ENCODE assay signal across 9 cellular contexts in genomic region chr17:35764123-35764991, GRCh38. TPM values are rescaled to one million over a fixed set of nuclear protein-coding genes. Genes with fewer than 3 reads are reported as not detected.
DNase-seq lines count a peak whose midpoint lies in the region; ATAC-seq and TF ChIP-seq lines count a peak whose summit lies in the region.
"Had no signal": no experiment of that assay in that cellular context is flagged by ENCODE, and none has a peak within 500 bp of the region (broad histone marks: within the 10 kb centered on the region; RNA-seq: fewer than 3 reads in every experiment).

No MANE protein-coding gene starts in this region.

- no TSS peak for BruUV-seq in Caco-2 (replicated peaks; lab: Mats Ljungman, UMichigan)

- H3K4me2 ChIP-seq in OCI-LY1 (ENCODE audit: low read length): peak overlapping the region; percentile 78

- H3K4me3 ChIP-seq in Caco-2 (ENCODE audit: low read depth, low read length) (peak overlapping the region; percentile 65), OCI-LY1 (ENCODE audit: low read depth, low read length, poor library complexity, severe bottlenecking) (peak overlapping the region; percentile 67), epithelial cell of esophagus (ENCODE audit: low read length) (peak overlapping the region; percentile 44)

- H3K9ac ChIP-seq in OCI-LY1 (ENCODE audit: low read length): peak overlapping the region; percentile 64

- TF ChIP-seq CTCF in Caco-2 (IDR thresholded peaks at IDR 0.05; ENCODE audit: insufficient read depth in 1 of 2, low read depth in 1 of 2, low read length in 1 of 2, severe bottlenecking in 1 of 2, unreplicated experiment in 1 of 2) (peak; percentile 89 to 97), OCI-LY1 (IDR thresholded peaks at IDR 0.05; ENCODE audit: low read length) (peak; percentile 91), epithelial cell of esophagus (IDR thresholded peaks at IDR 0.05; ENCODE audit: insufficient read depth, low read depth, low read length, missing control alignments) (peak; percentile 59)

- H3K79me2 ChIP-seq in OCI-LY1 (ENCODE audit: insufficient read depth, low read length): no peaks in the 10 kb centered on the region

- POLR2A ChIA-PET in Caco-2 (lab: Charles Lee): interaction anchor here (0.5 to 2.0 kb wide), 7 partner anchors 32 to 186 kb away, joined by 3 to 44 read pairs (median 3); partner anchors contain the start of genes PEX12 and TAF15

- H3K36me3 ChIP-seq in Caco-2 (ENCODE audit: control insufficient read depth, insufficient read depth, low read length) (no peaks in the 10 kb centered on the region), OCI-LY1 (ENCODE audit: insufficient read depth, low read length) (no peaks in the 10 kb centered on the region)

- peak overlapping the region; percentile 12 for H3K27ac ChIP-seq in OCI-LY1 (ENCODE audit: low read depth, low read length, poor library complexity, severe bottlenecking)

- intact Hi-C loops in Caco-2 (cut with micrococcal nuclease; ENCODE audit: unreplicated experiment): loop anchor here (1.0 kb wide), 2 partner anchors 40 to 45 kb away; partner anchors contain the start of gene TAF15

- peak overlapping the region; percentile 75 for H3K27ac Mint-ChIP-seq in Caco-2 (ENCODE audit: unreplicated experiment)

- no peaks in the 10 kb centered on the region for H3K9me3 ChIP-seq in Caco-2
- H3K9me3 ChIP-seq in OCI-LY1 (ENCODE audit: low read length): no peaks in the 10 kb centered on the region

- no peaks in the 10 kb centered on the region for H3K27me3 Mint-ChIP-seq in Caco-2 (ENCODE audit: insufficient read depth, unreplicated experiment)

- peak; percentile 92 to 98 for DNase-seq in Caco-2
- DNase-seq in HuH-7.5 (ENCODE audit: low spot score): peak; percentile 99
- peak; percentile 82 for DNase-seq in activated T-cell treated with anti-CD3 and anti-CD28 coated beads for 24 hours (ENCODE audit: low read depth)
- DNase-seq in epithelial cell of esophagus (ENCODE audit: low read depth): peak; percentile 86
- DNase-seq in mucosa of gallbladder (ENCODE audit: low spot score): peak; percentile 90
- DNase-seq in stimulated activated CD8-positive, alpha-beta memory T cell treated with anti-CD3 and anti-CD28 coated beads, Interleukin-4, amount 100 ng/mL, for 1 hour (ENCODE audit: low read depth in 2 of 2, low spot score in 1 of 2): peak; percentile 68 to 73

- no peaks in the 10 kb centered on the region for H3K27me3 ChIP-seq in Caco-2 (replicated peaks; ENCODE audit: control insufficient read depth, insufficient read depth, low read length)
- H3K27me3 ChIP-seq in OCI-LY1 (ENCODE audit: insufficient read depth, low read length): no peaks in the 10 kb centered on the region; the same call in 1 of the 2 replicates

- peak overlapping the region; percentile 76 for H3K4me3 Mint-ChIP-seq in Caco-2 (ENCODE audit: unreplicated experiment)

- 0 out of 2 replicates have a peak overlapping the region, but pooled peaks have one; percentile 18 for H2AFZ ChIP-seq in OCI-LY1 (ENCODE audit: low read length)

- ATAC-seq in GM21447 (IDR thresholded peaks at IDR 0.05; ENCODE audit: unreplicated experiment): peak; percentile 58

- H3K36me3 Mint-ChIP-seq in Caco-2 (ENCODE audit: insufficient read depth, unreplicated experiment): no peaks in the 10 kb centered on the region

- H3K4me1 ChIP-seq in Caco-2 (peaks cover 15% of the 10 kb centered on the region), OCI-LY1 (ENCODE audit: insufficient read depth, low read length, severe bottlenecking) (peaks cover 6% of the 10 kb centered on the region)

- H3K9me2 ChIP-seq in OCI-LY1 (ENCODE audit: low read depth, low read length): no peaks in the 10 kb centered on the region

- H4K20me1 ChIP-seq in OCI-LY1 (ENCODE audit: insufficient read depth, low read length): no peaks in the 10 kb centered on the region

- CTCF ChIA-PET in Caco-2 (lab: Charles Lee): interaction anchor here (0.5 to 2.4 kb wide), 35 partner anchors 9 to 828 kb away, joined by 3 to 83 read pairs (median 4); partner anchors contain the start of genes GAS2L2, MMP28, RASL10B and TAF15

- peaks cover 9% of the 10 kb centered on the region for H3K4me1 Mint-ChIP-seq in Caco-2 (ENCODE audit: low read depth, unreplicated experiment)

- H3F3A ChIP-seq in OCI-LY1 (ENCODE audit: insufficient read depth, low read length): no peaks in the 10 kb centered on the region

- H3K9me3 Mint-ChIP-seq in Caco-2 (ENCODE audit: unreplicated experiment): peaks cover 6% of the 10 kb centered on the region

RNA-seq across cellular contexts. Expression of gene C17orf50, which starts 3.7 kb away (rescaled TPM):
- total RNA-seq in Caco-2 (2022): not detected in 2 replicates
- total RNA-seq in mucosa of gallbladder: not detected
- total RNA-seq: subcutaneous adipose tissue had no signal

RNA-seq across cellular contexts. Expression of gene GAS2L2, which starts 11.3 kb away (rescaled TPM):
- total RNA-seq in Caco-2 (2022): not detected in 2 replicates
- total RNA-seq in mucosa of gallbladder: not detected

RNA-seq across cellular contexts. Expression of gene MMP28, which starts 31.1 kb away (rescaled TPM):
- total RNA-seq in Caco-2 (2022) (not detected in 2 replicates), mucosa of gallbladder (32.8 TPM)

RNA-seq across cellular contexts. Expression of gene RASL10B, which starts 32.9 kb away (rescaled TPM):
- total RNA-seq in Caco-2 (2022): 11.4 and 13.3 TPM in 2 replicates
- total RNA-seq in mucosa of gallbladder: 7.9 TPM

RNA-seq across cellular contexts. Expression of gene TAF15, which starts 44.9 kb away (rescaled TPM):
- total RNA-seq in Caco-2 (2022) (335 and 350 TPM in 2 replicates), mucosa of gallbladder (130 TPM)

Comparison
In these comparisons a context has a peak if more than half of its experiments do, and no peak if none do; other contexts are left out.
1. Peak in every context shown above with its lines: DNase-seq, ATAC-seq, H3K4me3 ChIP-seq and H3K27ac ChIP-seq.
2. RNA of gene MMP28, which starts 31.1 kb away (total RNA-seq): 32.8 TPM in mucosa of gallbladder (single experiment); not detected in Caco-2; every median in the first group is over 10 times any median in the second.